Comparison of ENCODE assay signal across 8 cellular contexts in genomic region chr14:101808894-101809670, GRCh38. TPM values are rescaled to one million over a fixed set of nuclear protein-coding genes. Genes with fewer than 3 reads are reported as not detected.
DNase-seq lines count a peak whose midpoint lies in the region; FAIRE-seq and TF ChIP-seq lines count a peak whose summit lies in the region.

No MANE protein-coding gene starts in this region.

- TF ChIP-seq CTCF in 22Rv1 (IDR thresholded peaks at IDR 0.05) (no peak), HL-60 (IDR thresholded peaks at IDR 0.05; ENCODE audit: insufficient read depth, low read length) (no peak), bronchial epithelial cell (IDR thresholded peaks at IDR 0.05; ENCODE audit: insufficient read depth, low read length, severe bottlenecking) (no peak), GM20000 (IDR thresholded peaks at IDR 0.05; ENCODE audit: extremely low read depth, missing control alignments) (no peak)

- no peak for FAIRE-seq in bronchial epithelial cell (lab: Jason Lieb, UNC)

- H3K27me3 ChIP-seq in HL-60 (ENCODE audit: insufficient read depth, poor library complexity, severe bottlenecking) (no peaks in the 10 kb centered on the region), bronchial epithelial cell (ENCODE audit: control insufficient read depth, insufficient read depth, low read length) (no peaks in the 10 kb centered on the region), mucosa of rectum (ENCODE audit: control insufficient read depth in 2 of 2, insufficient read depth in 2 of 2, low read length in 2 of 2) (no peaks in the 10 kb centered on the region)

- H3K4me3 ChIP-seq in HL-60 (replicated peaks; ENCODE audit: insufficient read depth, low read length) (peak overlapping the region; percentile 55), bronchial epithelial cell (ENCODE audit: low read depth, low read length) (peak overlapping the region; percentile 46), mucosa of rectum (ENCODE audit: low read length in 2 of 2) (peak overlapping the region; percentile 81 to 90)

- DNase-seq in HL-60 (ENCODE audit: low read depth in 1 of 2, low spot score in 1 of 2) (peak in 1 of 2 experiments; percentile 47), bronchial epithelial cell (ENCODE audit: low read depth) (peak; percentile 31), SHP77 treated with DMSO at 0.1 percent for 48 hours (lab: John Stamatoyannopoulos, UW) (no peak), GM20000 (ENCODE audit: low spot score) (no peak), hypothalamus (lab: John Stamatoyannopoulos, UW) (no peak), T1000 (lab: John Stamatoyannopoulos, UW) (no peak)

- H3K9me3 ChIP-seq in mucosa of rectum (ENCODE audit: control insufficient read depth in 2 of 2, low read length in 2 of 2) = no peaks in the 10 kb centered on the region

- H3K4me1 ChIP-seq in mucosa of rectum (ENCODE audit: control insufficient read depth in 2 of 2, insufficient read depth in 2 of 2, low read length in 2 of 2) = peaks cover 30 to 37% of the 10 kb centered on the region in 2 donors

- H3K36me3 ChIP-seq in bronchial epithelial cell (ENCODE audit: control insufficient read depth, insufficient read depth, low read length) = peaks cover 4% of the 10 kb centered on the region
- no peaks in the 10 kb centered on the region for H3K36me3 ChIP-seq in mucosa of rectum (ENCODE audit: control insufficient read depth in 2 of 2, insufficient read depth in 2 of 2, low read length in 2 of 2)

- H3K27ac ChIP-seq in 22Rv1 (peak overlapping the region; percentile 99), HL-60 (replicated peaks) (peak overlapping the region; percentile 98), mucosa of rectum (ENCODE audit: low read depth in 2 of 2, low read length in 2 of 2) (peak overlapping the region; percentile 96 to 99)

- H3K9ac ChIP-seq in mucosa of rectum (ENCODE audit: low read depth in 1 of 2, low read length in 2 of 2) = peak overlapping the region; percentile 86 to 93

RNA-seq across cellular contexts. Expression of gene PPP2R5C, which starts 47.6 kb away (rescaled TPM):
- 71.3 and 104 TPM in 2 replicates for total RNA-seq in bronchial epithelial cell
